ENCODE assay signal across 1 cellular context in the genomic region with DNA sequence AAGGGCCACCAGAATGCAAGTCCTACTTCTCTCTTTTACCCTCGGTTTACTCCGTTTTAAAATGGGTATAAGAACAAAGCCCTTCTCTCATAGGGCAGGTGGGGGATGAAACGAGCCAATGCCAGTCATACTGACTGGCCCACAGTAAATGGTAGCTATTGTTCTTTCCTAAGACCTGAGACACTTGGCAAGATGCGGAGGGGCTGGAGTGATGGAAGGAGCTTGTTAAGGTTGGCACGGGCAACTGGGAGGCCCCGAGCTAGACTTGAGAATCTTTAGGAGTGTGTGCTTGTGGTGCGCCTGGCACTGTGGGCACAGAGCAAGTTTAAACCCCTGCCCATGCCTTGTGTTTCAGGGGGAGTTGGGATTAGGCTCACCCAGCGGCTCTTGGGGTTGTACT.
TF ChIP-seq lines count a peak whose summit lies in the region.

No MANE protein-coding gene starts in this region.

TF ChIP-seq in WTC11, 78 proteins besides CTCF, POLR2A, EP300 and RAD21 (continued from another document):
- TF ChIP-seq, protein P1, sequence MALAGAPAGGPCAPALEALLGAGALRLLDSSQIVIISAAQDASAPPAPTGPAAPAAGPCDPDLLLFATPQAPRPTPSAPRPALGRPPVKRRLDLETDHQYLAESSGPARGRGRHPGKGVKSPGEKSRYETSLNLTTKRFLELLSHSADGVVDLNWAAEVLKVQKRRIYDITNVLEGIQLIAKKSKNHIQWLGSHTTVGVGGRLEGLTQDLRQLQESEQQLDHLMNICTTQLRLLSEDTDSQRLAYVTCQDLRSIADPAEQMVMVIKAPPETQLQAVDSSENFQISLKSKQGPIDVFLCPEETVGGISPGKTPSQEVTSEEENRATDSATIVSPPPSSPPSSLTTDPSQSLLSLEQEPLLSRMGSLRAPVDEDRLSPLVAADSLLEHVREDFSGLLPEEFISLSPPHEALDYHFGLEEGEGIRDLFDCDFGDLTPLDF (CRISPR knock-in tag; IDR thresholded peaks at IDR 0.05) = no peak
- TF ChIP-seq MXD4 (CRISPR knock-in tag; IDR thresholded peaks at IDR 0.05; ENCODE audit: borderline replicate concordance) = no peak
- no peak for TF ChIP-seq EMX1 (CRISPR knock-in tag; IDR thresholded peaks at IDR 0.05)
- TF ChIP-seq, protein P2, sequence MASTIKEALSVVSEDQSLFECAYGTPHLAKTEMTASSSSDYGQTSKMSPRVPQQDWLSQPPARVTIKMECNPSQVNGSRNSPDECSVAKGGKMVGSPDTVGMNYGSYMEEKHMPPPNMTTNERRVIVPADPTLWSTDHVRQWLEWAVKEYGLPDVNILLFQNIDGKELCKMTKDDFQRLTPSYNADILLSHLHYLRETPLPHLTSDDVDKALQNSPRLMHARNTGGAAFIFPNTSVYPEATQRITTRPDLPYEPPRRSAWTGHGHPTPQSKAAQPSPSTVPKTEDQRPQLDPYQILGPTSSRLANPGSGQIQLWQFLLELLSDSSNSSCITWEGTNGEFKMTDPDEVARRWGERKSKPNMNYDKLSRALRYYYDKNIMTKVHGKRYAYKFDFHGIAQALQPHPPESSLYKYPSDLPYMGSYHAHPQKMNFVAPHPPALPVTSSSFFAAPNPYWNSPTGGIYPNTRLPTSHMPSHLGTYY (CRISPR knock-in tag; IDR thresholded peaks at IDR 0.05) = no peak
